28 cellular contexts compared by ENCODE assay signal in the genomic region with DNA sequence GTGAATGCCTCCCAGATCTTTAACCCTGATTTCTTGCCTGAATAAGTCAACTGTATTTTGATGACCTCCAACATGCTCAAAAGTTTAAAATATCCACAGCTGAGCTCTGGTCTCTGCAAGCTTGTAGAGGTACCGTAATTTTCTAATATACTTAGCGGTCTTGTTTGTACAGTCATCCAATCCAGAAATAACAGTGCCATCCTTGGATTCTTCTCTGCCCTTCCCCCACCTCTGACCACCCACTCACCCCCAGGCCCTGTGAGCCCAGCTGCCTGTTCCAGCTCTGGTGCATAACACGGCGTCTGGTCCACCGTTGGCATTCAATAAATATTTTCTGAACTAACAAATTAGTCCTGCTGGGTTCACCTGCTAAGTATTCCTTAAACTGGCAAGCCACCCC.
"Had no signal": no experiment of that assay in that cellular context is flagged by ENCODE, and none has a peak within 500 bp of the region (broad histone marks: within the 10 kb centered on the region; RNA-seq: fewer than 3 reads in every experiment).

No MANE protein-coding gene starts in this region.

- H3K27me3 ChIP-seq: colonic mucosa, gastrocnemius medialis, pancreas, right lobe of liver, spleen, tibial nerve, uterus had no signal

- H3K36me3 ChIP-seq: colonic mucosa, gastrocnemius medialis, pancreas, right lobe of liver, spleen, thoracic aorta, tibial nerve, upper lobe of right lung, uterus had no signal

- H3K4me1 ChIP-seq: colonic mucosa, gastrocnemius medialis, pancreas, right lobe of liver, upper lobe of right lung, uterus had no signal

- DNase-seq: colonic mucosa; effector CD8-positive, alpha-beta T cell; endodermal cell; foreskin fibroblast; gastrocnemius medialis; head of caudate nucleus; mucosa of descending colon; naive thymus-derived CD4-positive, alpha-beta T cell; nucleus accumbens; pancreas; right lobe of liver; spleen; stimulated activated CD4-positive, alpha-beta T cell treated with anti-CD3 and anti-CD28 coated beads, Interleukin-4, amount 100 ng/mL, for 4 hours; stimulated activated naive CD8-positive, alpha-beta T cell treated with anti-CD3 and anti-CD28 coated beads, Interleukin-15, Interleukin-2, amounts not matched to agents 100 U/mL and 50 U/mL, for 24 hours; substantia nigra; upper lobe of right lung; uterus had no signal

- H3K27ac ChIP-seq: colonic mucosa, epithelial cell of prostate, gastrocnemius medialis, pancreas, right lobe of liver, thoracic aorta, tibial nerve, upper lobe of right lung, uterus had no signal

- H3K36me3 Mint-ChIP-seq: mesothelial cell of epicardium had no signal

- H3K9me3 ChIP-seq: colonic mucosa, gastrocnemius medialis, mucosa of descending colon, pancreas, right lobe of liver, spleen, thoracic aorta, tibial nerve, upper lobe of right lung, uterus had no signal

- H3K27ac Mint-ChIP-seq: dendritic cell treated with granulocyte-macrophage colony-stimulating factor and Interleukin-4, amounts not matched to agents 40 ng/mL and 50 ng/mL, for 4 days; endodermal cell; memory B cell; mesothelial cell of epicardium; stimulated activated memory B cell treated with anti-CD40 and anti-IgM and Interleukin-4, amounts not matched to agents 10 μg/mL and 1 μg/mL and 100 μg/mL, for 72 hours had no signal

- H3K4me3 ChIP-seq: colonic mucosa, gastrocnemius medialis, lung, mucosa of descending colon, pancreas, right lobe of liver, spleen, thoracic aorta, tibial nerve, upper lobe of right lung, uterus had no signal

- H3K27me3 Mint-ChIP-seq: dendritic cell treated with granulocyte-macrophage colony-stimulating factor and Interleukin-4, amounts not matched to agents 40 ng/mL and 50 ng/mL, for 4 days; memory B cell; stimulated activated memory B cell treated with anti-CD40 and anti-IgM and Interleukin-4, amounts not matched to agents 10 μg/mL and 1 μg/mL and 100 μg/mL, for 72 hours had no signal

- ATAC-seq: esophagus mucosa; gastrocnemius medialis; left lobe of liver; mucosa of descending colon; naive thymus-derived CD4-positive, alpha-beta T cell; pancreas; right lobe of liver; stimulated activated memory B cell treated with anti-CD40 and anti-IgM and Interleukin-4, amounts not matched to agents 10 μg/mL and 1 μg/mL and 100 μg/mL, for 72 hours; stimulated activated naive CD8-positive, alpha-beta T cell treated with anti-CD3 and anti-CD28 coated beads, Interleukin-15, Interleukin-2, amounts not matched to agents 100 U/mL and 50 U/mL, for 24 hours; upper lobe of right lung had no signal

- H3K9me3 Mint-ChIP-seq: dendritic cell treated with granulocyte-macrophage colony-stimulating factor and Interleukin-4, amounts not matched to agents 40 ng/mL and 50 ng/mL, for 4 days; endodermal cell; mesothelial cell of epicardium; nephron had no signal

- H3K4me3 Mint-ChIP-seq: dendritic cell treated with granulocyte-macrophage colony-stimulating factor and Interleukin-4, amounts not matched to agents 40 ng/mL and 50 ng/mL, for 4 days; endodermal cell; memory B cell; mesothelial cell of epicardium; naive thymus-derived CD4-positive, alpha-beta T cell; nephron; stimulated activated memory B cell treated with anti-CD40 and anti-IgM and Interleukin-4, amounts not matched to agents 10 μg/mL and 1 μg/mL and 100 μg/mL, for 72 hours had no signal
